ENCODE assay signal across 8 cellular contexts in the genomic region with DNA sequence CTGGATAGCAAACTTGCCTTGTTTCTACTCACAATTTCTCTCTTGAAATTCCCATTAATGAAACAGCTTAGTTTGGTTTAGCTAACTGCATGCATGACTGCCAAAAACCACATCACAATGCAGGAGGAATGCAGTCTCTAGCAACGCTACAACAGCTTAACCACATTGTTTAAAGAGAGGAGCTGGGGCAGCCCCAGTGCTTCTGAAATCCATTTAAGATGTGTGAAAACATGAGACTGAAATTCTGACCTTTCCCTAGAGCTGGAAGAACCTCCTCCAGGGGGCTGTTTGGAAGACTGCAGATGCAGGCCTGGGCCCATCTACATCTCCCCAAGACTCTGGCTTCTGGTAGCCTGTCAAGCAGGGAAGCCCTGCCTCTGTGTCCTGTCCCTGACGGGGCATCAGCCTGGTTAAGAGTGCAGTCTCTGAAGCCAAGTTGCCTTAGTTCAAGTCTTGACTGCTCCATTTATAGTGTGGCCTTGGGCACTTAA.
DNase-seq lines count a peak whose midpoint lies in the region; ATAC-seq and TF ChIP-seq lines count a peak whose summit lies in the region.

No MANE protein-coding gene starts in this region.

- no peak overlapping the region for H3K4me3 ChIP-seq in ectodermal cell (ENCODE audit: insufficient read depth, low read depth, low read length)

- H3K27me3 ChIP-seq in ectodermal cell (ENCODE audit: control insufficient read depth, insufficient read depth, low read length, poor library complexity, severe bottlenecking): no peaks in the 10 kb centered on the region

- no peak for ATAC-seq in HG02678 (IDR thresholded peaks at IDR 0.05; ENCODE audit: unreplicated experiment)

- peaks cover 7% of the 10 kb centered on the region for H3K9me3 Mint-ChIP-seq in osteocyte (ENCODE audit: unreplicated experiment)

- H3K27ac ChIP-seq in ectodermal cell (ENCODE audit: insufficient read depth, low read depth, low read length, poor library complexity, severe bottlenecking): peak overlapping the region; percentile 1

- DNase-seq in GM04503 (ENCODE audit: low read depth): peak; percentile 90
- peak; percentile 83 for DNase-seq in HT1080 (ENCODE audit: low read depth)
- DNase-seq in osteocyte (ENCODE audit: extremely low spot score, unreplicated experiment): no peak
- DNase-seq in HUDEP-2 (lab: John Stamatoyannopoulos, UW; ENCODE audit: unreplicated experiment in 76 of 76): no peak
- no peak for DNase-seq in 8988T
- no peak for DNase-seq in activated naive CD4-positive, alpha-beta T cell treated with anti-CD3 and anti-CD28 coated beads, Interleukin-2, amount 50 U/mL, for 16 hours

- H3K27ac Mint-ChIP-seq in osteocyte (ENCODE audit: unreplicated experiment): peak overlapping the region; percentile 23

- H3K4me1 ChIP-seq in ectodermal cell (ENCODE audit: control insufficient read depth, insufficient read depth, low read length): peaks cover 8% of the 10 kb centered on the region

- no peaks in the 10 kb centered on the region for H3K9me3 ChIP-seq in ectodermal cell (ENCODE audit: control insufficient read depth, low read length)

- H3K27me3 Mint-ChIP-seq in osteocyte (ENCODE audit: unreplicated experiment): no peaks in the 10 kb centered on the region

- no peak overlapping the region for H3K4me3 Mint-ChIP-seq in osteocyte (ENCODE audit: unreplicated experiment)

- H3K36me3 Mint-ChIP-seq in osteocyte (ENCODE audit: unreplicated experiment): peaks cover 8% of the 10 kb centered on the region

- H3K4me1 Mint-ChIP-seq in osteocyte (ENCODE audit: unreplicated experiment): peaks cover 18% of the 10 kb centered on the region

- peak; percentile 15 for TF ChIP-seq CTCF in osteocyte (IDR thresholded peaks at IDR 0.05)

- H3K36me3 ChIP-seq in ectodermal cell (ENCODE audit: control insufficient read depth, insufficient read depth, low read length): no peaks in the 10 kb centered on the region

- WGBS in ectodermal cell, 2 experiments: 46 to 54% methylated on average over 2 of the region's 2 CpGs

Comparison
In these comparisons a context has a peak if more than half of its experiments do, and no peak if none do; other contexts are left out.
1. DNase-seq: peak in GM04503 (single experiment) and HT1080 (single experiment); none in osteocyte (single experiment), HUDEP-2 (0 of 76), 8988T (single experiment) and activated naive CD4-positive, alpha-beta T cell treated with anti-CD3 and anti-CD28 coated beads, Interleukin-2, amount 50 U/mL, for 16 hours (single experiment).